Comparison of ENCODE assay signal across 8 cellular contexts in the genomic region with DNA sequence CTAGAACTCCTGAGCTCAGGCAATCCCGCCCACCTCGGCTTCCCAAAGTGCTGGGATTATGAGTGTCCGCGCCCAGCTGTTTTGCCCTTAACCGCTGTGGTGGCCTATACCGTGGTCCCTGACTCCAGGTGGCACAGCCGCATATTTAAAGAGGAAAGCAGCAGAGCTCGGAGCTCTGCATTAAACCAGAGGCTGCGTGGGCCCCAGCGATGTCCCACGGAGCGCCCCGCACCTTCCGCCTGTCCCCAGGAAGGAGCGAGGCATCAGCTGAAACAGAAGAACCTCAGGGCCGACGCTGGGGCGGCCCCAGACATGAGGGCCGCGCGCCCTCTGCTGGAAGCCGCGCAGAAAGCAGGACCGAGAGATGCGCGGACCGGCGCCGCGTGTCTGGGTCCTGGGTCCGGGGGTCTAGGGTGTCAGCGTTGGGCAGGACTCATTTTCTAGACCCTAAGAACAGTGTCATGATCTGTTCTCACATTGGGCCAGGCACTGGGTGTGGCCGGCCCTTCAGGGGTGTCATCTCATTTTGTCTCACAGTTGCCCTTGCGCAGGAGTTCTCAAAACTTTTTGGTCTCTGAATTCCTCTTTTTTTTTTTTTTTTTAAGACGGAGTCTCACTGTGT. TPM values are rescaled to one million over a fixed set of nuclear protein-coding genes. Genes with fewer than 3 reads are reported as not detected.
DNase-seq lines count a peak whose midpoint lies in the region; ATAC-seq lines count a peak whose summit lies in the region.

No MANE protein-coding gene starts in this region.

- no peak for ATAC-seq in GM18873 (IDR thresholded peaks at IDR 0.05; ENCODE audit: low FRiP score, unreplicated experiment)

- H3K36me3 ChIP-seq in BLaER1 (no peaks in the 10 kb centered on the region), H7 (replicated peaks; ENCODE audit: control insufficient read depth, insufficient read depth, low read length) (peaks cover 20% of the 10 kb centered on the region)

- H3K9me3 ChIP-seq in BLaER1 = no peaks in the 10 kb centered on the region

- DNase-seq in H7 (peak; percentile 96), NCI-H748 (lab: John Stamatoyannopoulos, UW; ENCODE audit: unreplicated experiment) (peak; percentile 70), dermis blood vessel endothelial cell (peak; percentile 73), lung microvascular endothelial cell (ENCODE audit: low read depth in 2 of 2) (peak; percentile 61 to 65)
- DNase-seq in activated CD4-positive, alpha-beta T cell treated with anti-CD3 and anti-CD28 coated beads, Interleukin-2, amount 50 U/mL, for 4 hours = peak; percentile 60 to 63
- DNase-seq in stimulated activated CD8-positive, alpha-beta memory T cell treated with anti-CD3 and anti-CD28 coated beads, Interleukin-15, amount 100 ng/mL, for 1 hour (ENCODE audit: low read depth) = peak; percentile 46

- peaks cover 32% of the 10 kb centered on the region for H3K4me1 ChIP-seq in BLaER1

- no peaks in the 10 kb centered on the region for H4K20me1 ChIP-seq in BLaER1

- H3K27me3 ChIP-seq in BLaER1 (no peaks in the 10 kb centered on the region), H7 (ENCODE audit: control insufficient read depth, insufficient read depth, low read length) (no peaks in the 10 kb centered on the region)

- H3K4me2 ChIP-seq in BLaER1 = peak overlapping the region; percentile 57

- H3K4me3 ChIP-seq in BLaER1 = no peak overlapping the region
- H3K4me3 ChIP-seq in H7 (ENCODE audit: insufficient read depth, low read depth, low read length) = no peak overlapping the region

- H3K9ac ChIP-seq in BLaER1 = no peak overlapping the region

- H3K27ac ChIP-seq in BLaER1 = no peak overlapping the region

RNA-seq across cellular contexts. Expression of gene LAMC3, which starts 37.7 kb away (rescaled TPM):
- 84.9 and 91.8 TPM in 2 replicates for total RNA-seq in H7 (2014; rRNA removed; shearing (Covaris generic))
- total RNA-seq in dermis blood vessel endothelial cell (0.51 and 4.7 TPM in 2 replicates), lung microvascular endothelial cell (0.65 and 2.6 TPM in 2 replicates)

RNA-seq across cellular contexts. Expression of gene AIF1L, which starts 49.6 kb away (rescaled TPM):
- 93.3 and 97.2 TPM in 2 replicates for total RNA-seq in H7 (2014; rRNA removed; shearing (Covaris generic))
- 15.3 and 26.4 TPM in 2 replicates for total RNA-seq in dermis blood vessel endothelial cell
- 0.60 and 1.7 TPM in 2 replicates for total RNA-seq in lung microvascular endothelial cell

Comparison
In these comparisons a context has a peak if more than half of its experiments do, and no peak if none do; other contexts are left out.
1. DNase-seq: peak in every context shown above with its lines; median percentile 96 in H7; 73 in dermis blood vessel endothelial cell; 70 in NCI-H748; 63 in lung microvascular endothelial cell; 62 in activated CD4-positive, alpha-beta T cell treated with anti-CD3 and anti-CD28 coated beads, Interleukin-2, amount 50 U/mL, for 4 hours; 46 in stimulated activated CD8-positive, alpha-beta memory T cell treated with anti-CD3 and anti-CD28 coated beads, Interleukin-15, amount 100 ng/mL, for 1 hour.
2. RNA of gene LAMC3, which starts 37.7 kb away (total RNA-seq): 84.9 to 91.8 TPM in H7; 0.65 to 2.6 TPM in lung microvascular endothelial cell and 0.51 to 4.7 TPM in dermis blood vessel endothelial cell; every median in the first group is over 10 times any median in the second.